24 cellular contexts compared by ENCODE assay signal in genomic region chr22:36760716-36761115, GRCh38. TPM values are rescaled to one million over a fixed set of nuclear protein-coding genes. Genes with fewer than 3 reads are reported as not detected.
A peak's percentile ranks its signal among the peaks of the same experiment; 100 is the strongest.
DNase-seq lines count a peak whose midpoint lies in the region; ATAC-seq and TF ChIP-seq lines count a peak whose summit lies in the region.
"Had no signal": no experiment of that assay in that cellular context is flagged by ENCODE, and none has a peak within 500 bp of the region (broad histone marks: within the 10 kb centered on the region; RNA-seq: fewer than 3 reads in every experiment).

No MANE protein-coding gene starts in this region.

- no peak overlapping the region for H3K4me3 Mint-ChIP-seq in chondrocyte (ENCODE audit: unreplicated experiment)
- H3K4me3 Mint-ChIP-seq: GM23338 had no signal

- H3K4me1 ChIP-seq in suprapubic skin: peaks cover 11% of the 10 kb centered on the region

- no peak for TF ChIP-seq POLR2A in suprapubic skin (IDR thresholded peaks at IDR 0.05)

- H3K27me3 ChIP-seq in suprapubic skin: peaks cover 8% of the 10 kb centered on the region

- peaks cover 9% of the 10 kb centered on the region for H3K4me1 Mint-ChIP-seq in chondrocyte (ENCODE audit: low read depth)

- H3K27me3 Mint-ChIP-seq in chondrocyte (ENCODE audit: low read depth): peaks cover 2% of the 10 kb centered on the region

- no peak for TF ChIP-seq CTCF in chondrocyte (IDR thresholded peaks at IDR 0.05)
- no peak for TF ChIP-seq CTCF in suprapubic skin (IDR thresholded peaks at IDR 0.05)
- TF ChIP-seq CTCF in GM10248 (IDR thresholded peaks at IDR 0.05; ENCODE audit: control extremely low read depth, extremely low read depth, low read depth, missing control alignments): no peak

- H3K9me3 ChIP-seq in suprapubic skin: no peaks in the 10 kb centered on the region

- H3K27ac Mint-ChIP-seq in chondrocyte (ENCODE audit: unreplicated experiment): no peak overlapping the region
- H3K27ac Mint-ChIP-seq: GM23338 had no signal

- 85% methylated on average over 10 of the region's 10 CpGs for WGBS in suprapubic skin

- no peak overlapping the region for H3K27ac ChIP-seq in suprapubic skin

- peak; percentile 8 for DNase-seq in activated CD8-positive, alpha-beta memory T cell treated with anti-CD3 and anti-CD28 coated beads, Interleukin-2, amount 50 U/mL, for 4 hours
- DNase-seq in activated CD8-positive, alpha-beta memory T cell treated with anti-CD3 and anti-CD28 coated beads, Interleukin-2, amount 50 U/mL, for 48 hours: no peak
- DNase-seq in NCI-H69 (lab: John Stamatoyannopoulos, UW) (peak; percentile 66), chondrocyte (ENCODE audit: low spot score) (peak; percentile 13), suprapubic skin (ENCODE audit: low spot score in 2 of 2) (peak; percentile 27 to 45), GM10248 (ENCODE audit: extremely low spot score) (no peak)
- DNase-seq: HCEC 1CT; Kasumi-1; MV-4-11; NCI-H1105; NCI-H1436 treated with DMSO at 0.1 percent for 48 hours; NCI-H187 treated with DMSO at 0.1 percent for 48 hours; NCI-H748 treated with DMSO at 0.1 percent for 48 hours; NK-92 treated with Interleukin-12 subunit alpha and Interleukin-12 subunit beta, amount 100 ng/mL, for 24 hours; RPMI8226; SHP77; T-helper 1 cell had no signal

- no peaks in the 10 kb centered on the region for H3K9me3 Mint-ChIP-seq in chondrocyte (ENCODE audit: low read depth)
- H3K9me3 Mint-ChIP-seq: GM23338 had no signal

- ATAC-seq in HG03457 (IDR thresholded peaks at IDR 0.05; ENCODE audit: unreplicated experiment) (no peak), GM19328 (IDR thresholded peaks at IDR 0.05; ENCODE audit: unreplicated experiment) (no peak)
- ATAC-seq: GM23338 had no signal

- POLR2A ChIA-PET in GM10248 (lab: Yijun Ruan, JAX): no interaction called here

- no peak overlapping the region for H3K4me3 ChIP-seq in suprapubic skin
- H3K4me3 ChIP-seq: GM23338 had no signal

- H3K36me3 ChIP-seq in suprapubic skin: peaks cover 6% of the 10 kb centered on the region

- peaks cover 5% of the 10 kb centered on the region for H3K36me3 Mint-ChIP-seq in chondrocyte (ENCODE audit: low read depth)

- TF ChIP-seq EP300 in suprapubic skin (IDR thresholded peaks at IDR 0.05): no peak

- CTCF ChIA-PET in GM10248 (lab: Yijun Ruan, JAX): interaction anchor here (1.1 to 9.5 kb wide), 4 partner anchors 15 to 131 kb away, joined by 3 to 164 read pairs (median 3); partner anchors contain the start of gene IFT27

RNA-seq across cellular contexts. Expression of gene IFT27, which starts 15.2 kb away (rescaled TPM):
- total RNA-seq in chondrocyte (23.0 to 31.4 TPM (median 24.4 TPM) in 3 replicates), suprapubic skin (10 to 100 TPM in 2 of 4 donors, 1 to 10 TPM in 2; 8.2 to 29.0 (median 17.7) TPM)

RNA-seq across cellular contexts. Expression of gene PVALB, which starts 56.1 kb away (rescaled TPM):
- total RNA-seq in chondrocyte (not detected in 3 replicates), suprapubic skin (not detected)
- total RNA-seq: A172, GM23338, HT-29, M059J, NCI-H460 had no signal

RNA-seq across cellular contexts. Expression of gene CACNG2, which starts 57.2 kb away (rescaled TPM):
- total RNA-seq in chondrocyte (not detected in 3 replicates), suprapubic skin (not detected)
- total RNA-seq: A172, GM23338, HT-29, M059J, NCI-H460 had no signal

Comparison
In these comparisons a context has a peak if more than half of its experiments do, and no peak if none do; other contexts are left out.
1. DNase-seq: peak in activated CD8-positive, alpha-beta memory T cell treated with anti-CD3 and anti-CD28 coated beads, Interleukin-2, amount 50 U/mL, for 4 hours (single experiment), NCI-H69 (single experiment), chondrocyte (single experiment) and suprapubic skin (2 of 2); none in activated CD8-positive, alpha-beta memory T cell treated with anti-CD3 and anti-CD28 coated beads, Interleukin-2, amount 50 U/mL, for 48 hours (single experiment) and GM10248 (single experiment).